1 cellular context compared by ENCODE assay signal in genomic region chr3:16520636-16521579, GRCh38.
A peak's percentile ranks its signal among the peaks of the same experiment; 100 is the strongest.
TF ChIP-seq lines count a peak whose summit lies in the region.

No MANE protein-coding gene starts in this region.

TF ChIP-seq in SK-N-SH, 30 proteins besides CTCF, POLR2A, EP300 and RAD21 (continued from another document):
- TF ChIP-seq REST (IDR thresholded peaks at IDR 0.05; ENCODE audit: low read depth, low read length) (no peak), RXRA (IDR thresholded peaks at IDR 0.05; ENCODE audit: borderline replicate concordance, low read depth) (no peak), TEAD4 (IDR thresholded peaks at IDR 0.05; ENCODE audit: borderline replicate concordance, insufficient read depth) (no peak), GATA2 (CRISPR knock-in tag; IDR thresholded peaks at IDR 0.05) (peak; percentile 81), USF1 (IDR thresholded peaks at IDR 0.05; ENCODE audit: borderline replicate concordance, low read depth) (no peak), NRF1 (IDR thresholded peaks at IDR 0.05; ENCODE audit: low read depth, low read length) (no peak), RFX5 (IDR thresholded peaks at IDR 0.05; ENCODE audit: low read length) (no peak), FOSL2 (IDR thresholded peaks at IDR 0.05; ENCODE audit: borderline replicate concordance, low read depth) (no peak), PBX3 (IDR thresholded peaks at IDR 0.05) (no peak), TCF12 (IDR thresholded peaks at IDR 0.05) (no peak), CHD2 (IDR thresholded peaks at IDR 0.05; ENCODE audit: low read length, partially characterized antibody) (peak; percentile 71), EZH2phosphoT487 (IDR thresholded peaks at IDR 0.05; ENCODE audit: borderline replicate concordance, low read depth) (no peak), JUND (IDR thresholded peaks at IDR 0.05) (no peak), MAX (IDR thresholded peaks at IDR 0.05; ENCODE audit: low read depth) (no peak), NFIC (IDR thresholded peaks at IDR 0.05; ENCODE audit: borderline replicate concordance) (no peak), IRF3 (IDR thresholded peaks at IDR 0.05; ENCODE audit: low read depth, low read length) (no peak)
